ENCODE assay signal across 13 cellular contexts in genomic region chr13:102440259-102440936, GRCh38. TPM values are rescaled to one million over a fixed set of nuclear protein-coding genes. Genes with fewer than 3 reads are reported as not detected.
DNase-seq lines count a peak whose midpoint lies in the region; ATAC-seq, FAIRE-seq and TF ChIP-seq lines count a peak whose summit lies in the region.
"Had no signal": no experiment of that assay in that cellular context is flagged by ENCODE, and none has a peak within 500 bp of the region (broad histone marks: within the 10 kb centered on the region; RNA-seq: fewer than 3 reads in every experiment).

No MANE protein-coding gene starts in this region.

- DNase-seq in GM18507 (ENCODE audit: extremely low spot score, insufficient read length, low read depth) = no peak
- DNase-seq in keratinocyte (ENCODE audit: low read depth, low spot score) = peak; percentile 19
- DNase-seq in heart left ventricle = no peak
- no peak for DNase-seq in epidermal melanocyte (ENCODE audit: insufficient read length, low spot score)
- no peak for DNase-seq in activated CD4-positive, alpha-beta T cell treated with anti-CD3 and anti-CD28 coated beads for 48 hours
- DNase-seq: activated naive CD4-positive, alpha-beta T cell treated with anti-CD3 and anti-CD28 coated beads, Interleukin-2, amount 10 ng/mL, durations not matched to agents 7 days and 5 days; CD8-positive, alpha-beta memory T cell; esophagus squamous epithelium; NCI-H1694 treated with DMSO at 0.1 percent for 48 hours had no signal

- no peaks in the 10 kb centered on the region for H3K9me3 ChIP-seq in keratinocyte (ENCODE audit: control insufficient read depth, low read depth, low read length)
- peaks cover 0 to 8% (median 0%) of the 10 kb centered on the region in 12 donors for H3K9me3 ChIP-seq in heart left ventricle
- H3K9me3 ChIP-seq: esophagus squamous epithelium had no signal

- no peak overlapping the region for H3K9ac ChIP-seq in keratinocyte (ENCODE audit: control insufficient read depth, extremely low read depth, insufficient read depth, low read length)

- peak; percentile 97 for FAIRE-seq in GM18507 (lab: Jason Lieb, UNC)
- peak; percentile 81 for FAIRE-seq in keratinocyte (lab: Jason Lieb, UNC)

- no peaks in the 10 kb centered on the region for H4K20me1 ChIP-seq in keratinocyte (ENCODE audit: control insufficient read depth, extremely low read depth, insufficient read depth, low read length)

- H3K27me3 ChIP-seq in keratinocyte (ENCODE audit: control insufficient read depth, extremely low read depth, insufficient read depth, low read length) (no peaks in the 10 kb centered on the region), heart left ventricle (peaks cover 0 to 7% (median 0%) of the 10 kb centered on the region in 9 donors)
- H3K27me3 ChIP-seq: esophagus squamous epithelium had no signal

- ATAC-seq in GM21723 (IDR thresholded peaks at IDR 0.05; ENCODE audit: unreplicated experiment) = peak; percentile 55
- ATAC-seq in HG03457 (IDR thresholded peaks at IDR 0.05; ENCODE audit: unreplicated experiment) = peak; percentile 44
- no peak for ATAC-seq in heart left ventricle
- ATAC-seq in SK-N-SH treated with all-trans-retinoic acid at 6 μM for 48 hours = no peak

- peak overlapping the region; percentile 60 for H3K4me2 ChIP-seq in keratinocyte (ENCODE audit: control insufficient read depth, extremely low read depth, insufficient read depth, low read depth, low read length)

- H3K4me1 ChIP-seq in keratinocyte (ENCODE audit: control insufficient read depth, extremely low read depth, insufficient read depth, low read length) (peaks cover 8% of the 10 kb centered on the region), heart left ventricle (no peaks in the 10 kb centered on the region)

- no peaks in the 10 kb centered on the region for H3K79me2 ChIP-seq in keratinocyte (ENCODE audit: control insufficient read depth, insufficient read depth, low read length)

- TF ChIP-seq CTCF in keratinocyte (optimal IDR thresholded peaks at IDR 0.05 in 1 of 3, IDR thresholded peaks at IDR 0.05 in 1 of 3, conservative IDR thresholded peaks at IDR 0.05 in 1 of 3; ENCODE audit: extremely low read depth in 1 of 3, insufficient read depth in 2 of 3, low read length in 3 of 3) = no peak
- TF ChIP-seq CTCF in heart left ventricle (IDR thresholded peaks at IDR 0.05) = no peak

- H3K27ac ChIP-seq in keratinocyte (ENCODE audit: control insufficient read depth, insufficient read depth, low read length) (no peak overlapping the region), heart left ventricle (no peak overlapping the region)

- TF ChIP-seq POLR2A in heart left ventricle (IDR thresholded peaks at IDR 0.05) = no peak

- dilution Hi-C loops in keratinocyte (cut with MboI; ENCODE audit: extremely low pct_ligation_motif_present, low sequenced_read_pairs) = no loop called here

- H3K36me3 ChIP-seq in keratinocyte (ENCODE audit: control insufficient read depth in 2 of 2, extremely low read depth in 1 of 2, insufficient read depth in 2 of 2, low read length in 2 of 2) (no peaks in the 10 kb centered on the region), heart left ventricle (no peaks in the 10 kb centered on the region)
- H3K36me3 ChIP-seq: esophagus squamous epithelium had no signal

- H3K4me3 ChIP-seq in keratinocyte (ENCODE audit: control insufficient read depth in 2 of 3, extremely low read depth in 1 of 3, insufficient read depth in 2 of 3, low read depth in 1 of 3, low read length in 3 of 3) (no peak overlapping the region), heart left ventricle (no peak overlapping the region)
- H3K4me3 ChIP-seq: esophagus squamous epithelium had no signal

- intact Hi-C loops in heart left ventricle (cut with DNase I) = no loop called here

- H2AFZ ChIP-seq in keratinocyte (ENCODE audit: control insufficient read depth, low read length) = peak overlapping the region; percentile 72

- 53 to 78% (median 70%) methylated on average over 2 of the region's 2 CpGs for WGBS in heart left ventricle, 4 donors

- no peaks in the 10 kb centered on the region for H3K9me1 ChIP-seq in keratinocyte (ENCODE audit: control insufficient read depth, extremely low read depth, insufficient read depth, low read length)

TF ChIP-seq in SK-N-SH treated with all-trans-retinoic acid at 6 μM for 48 hours, 23 proteins besides CTCF, POLR2A, EP300 and RAD21 (continues in another document):
- no peak for TF ChIP-seq PPARA (CRISPR knock-in tag; IDR thresholded peaks at IDR 0.05; ENCODE audit: borderline replicate concordance)
- TF ChIP-seq OSR1 (CRISPR knock-in tag; IDR thresholded peaks at IDR 0.05) = no peak
- TF ChIP-seq GLIS3 (CRISPR knock-in tag; IDR thresholded peaks at IDR 0.05) = no peak
- no peak for TF ChIP-seq TCF4 (CRISPR knock-in tag; IDR thresholded peaks at IDR 0.05; ENCODE audit: borderline replicate concordance)
- no peak for TF ChIP-seq ZC3H10 (CRISPR knock-in tag; IDR thresholded peaks at IDR 0.05)
- TF ChIP-seq ZNF565 (CRISPR knock-in tag; conservative IDR thresholded peaks at IDR 0.05; ENCODE audit: low read depth) = no peak
- no peak for TF ChIP-seq PATZ1 (CRISPR knock-in tag; IDR thresholded peaks at IDR 0.05; ENCODE audit: borderline replicate concordance)
- TF ChIP-seq ISL1 (CRISPR knock-in tag; IDR thresholded peaks at IDR 0.05) = no peak
- TF ChIP-seq ZNF70 (CRISPR knock-in tag; IDR thresholded peaks at IDR 0.05) = no peak
- no peak for TF ChIP-seq ARNTL (CRISPR knock-in tag; IDR thresholded peaks at IDR 0.05; ENCODE audit: borderline replicate concordance, low read depth)
- TF ChIP-seq ESRRG (CRISPR knock-in tag; IDR thresholded peaks at IDR 0.05) = no peak
- no peak for TF ChIP-seq SNAI2 (CRISPR knock-in tag; IDR thresholded peaks at IDR 0.05)
- TF ChIP-seq TSHZ2 (CRISPR knock-in tag; IDR thresholded peaks at IDR 0.05) = no peak
- TF ChIP-seq CSDC2 (CRISPR knock-in tag; IDR thresholded peaks at IDR 0.05) = no peak
- no peak for TF ChIP-seq POU6F1 (CRISPR knock-in tag; IDR thresholded peaks at IDR 0.05; ENCODE audit: borderline replicate concordance, low read depth)

RNA-seq across cellular contexts. Expression of gene FGF14, which starts 38.5 kb away (rescaled TPM):
- polyA plus RNA-seq in keratinocyte (under 0.01 to 0.09 TPM in 2 of 3 replicates, not detected in the other), heart left ventricle (under 1 TPM; 0.14 to 0.80 TPM)
- polyA plus RNA-seq in keratinocyte (2011; ENCODE audit: low read depth) = not detected
- polyA plus RNA-seq in keratinocyte (2011; cell fraction: cytosol; rRNA removed) = 0.03 and 0.07 TPM in 2 replicates
- not detected in 2 replicates for polyA plus RNA-seq in keratinocyte (2011; cell fraction: nucleus; rRNA removed)
- polyA plus RNA-seq in keratinocyte (2012; ENCODE audit: low replicate concordance) = 0.02 TPM in 1 of 2 replicates, not detected in the other
- polyA minus RNA-seq in keratinocyte = not detected in 3 replicates
- polyA minus RNA-seq in keratinocyte (2011; cell fraction: cytosol; rRNA and poly(A)+ RNA removed) = not detected
- not detected in 2 replicates for polyA minus RNA-seq in keratinocyte (2011; cell fraction: nucleus; rRNA and poly(A)+ RNA removed)
- total RNA-seq in heart left ventricle = 1 to 10 TPM; 1.3 to 6.3 (median 4.6) TPM
- total RNA-seq: CD8-positive, alpha-beta memory T cell; T-helper 1 cell treated with Interleukin-12 subunit alpha and Interleukin-12 subunit beta and Interleukin-4 antibody, amounts not matched to agents 30 ng/mL and 1 ng/mL, for 36 hours had no signal
- polyA plus RNA-seq: CD8-positive, alpha-beta memory T cell had no signal

Comparison
In these comparisons a context has a peak if more than half of its experiments do, and no peak if none do; other contexts are left out.
1. ATAC-seq: peak in GM21723 (single experiment) and HG03457 (single experiment); none in heart left ventricle (0 of 4) and SK-N-SH treated with all-trans-retinoic acid at 6 μM for 48 hours (single experiment).